Comparison of ENCODE assay signal across 1 cellular context in genomic region chr17:38711792-38712571, GRCh38.
TF ChIP-seq lines count a peak whose summit lies in the region.

No MANE protein-coding gene starts in this region.

TF ChIP-seq in K562, 482 proteins besides CTCF, POLR2A, EP300 and RAD21:
- TF ChIP-seq PTBP1 (IDR thresholded peaks at IDR 0.05; ENCODE audit: low read depth, low read length) (no peak), CBX8 (IDR thresholded peaks at IDR 0.05; ENCODE audit: borderline replicate concordance, extremely low read depth, low read depth, low read length, poor library complexity, severe bottlenecking) (no peak), EGR1 (conservative IDR thresholded peaks at IDR 0.05) (peak; percentile 51), EHMT2 (IDR thresholded peaks at IDR 0.05) (no peak), MEF2A (IDR thresholded peaks at IDR 0.05; ENCODE audit: control insufficient read depth, low read depth, low read length) (peak; percentile 75; the same call in 1 of the 2 replicates), ZNF766 (CRISPR knock-in tag; conservative IDR thresholded peaks at IDR 0.05) (no peak), MYNN (IDR thresholded peaks at IDR 0.05) (no peak), MYNN (CRISPR knock-in tag; IDR thresholded peaks at IDR 0.05) (no peak), KDM1A (IDR thresholded peaks at IDR 0.05) (no peak), HMG20B (CRISPR knock-in tag; IDR thresholded peaks at IDR 0.05) (no peak), CCNT2 (IDR thresholded peaks at IDR 0.05; ENCODE audit: borderline replicate concordance, extremely low read depth, insufficient read length, low read depth, low read length) (peak; percentile 7), UBTF (IDR thresholded peaks at IDR 0.05; ENCODE audit: borderline replicate concordance in 1 of 2, low read depth in 2 of 2, low read length in 2 of 2) (no peak), ZNF217 (CRISPR knock-in tag; IDR thresholded peaks at IDR 0.05) (no peak), RBFOX2 (IDR thresholded peaks at IDR 0.05; ENCODE audit: low read depth, low read length) (peak; percentile 42; the same call in 1 of the 2 replicates), BRD4 (IDR thresholded peaks at IDR 0.05) (no peak), E4F1 (CRISPR knock-in tag; IDR thresholded peaks at IDR 0.05; ENCODE audit: borderline replicate concordance) (no peak), ZNF655 (CRISPR knock-in tag; IDR thresholded peaks at IDR 0.05) (no peak), CREM (IDR thresholded peaks at IDR 0.05; ENCODE audit: low read depth) (0 out of 2 replicates have a peak, but pooled peaks have one; percentile 21), ZNF263 (CRISPR knock-in tag; IDR thresholded peaks at IDR 0.05; ENCODE audit: borderline replicate concordance) (peak; percentile 8; the same call in 1 of the 2 replicates), ZNF280A (IDR thresholded peaks at IDR 0.05; ENCODE audit: low read depth, partially characterized antibody) (no peak), SMAD2 (IDR thresholded peaks at IDR 0.05; ENCODE audit: low read depth, low read length) (no peak)
